Comparison of ENCODE assay signal across 8 cellular contexts in the genomic region with DNA sequence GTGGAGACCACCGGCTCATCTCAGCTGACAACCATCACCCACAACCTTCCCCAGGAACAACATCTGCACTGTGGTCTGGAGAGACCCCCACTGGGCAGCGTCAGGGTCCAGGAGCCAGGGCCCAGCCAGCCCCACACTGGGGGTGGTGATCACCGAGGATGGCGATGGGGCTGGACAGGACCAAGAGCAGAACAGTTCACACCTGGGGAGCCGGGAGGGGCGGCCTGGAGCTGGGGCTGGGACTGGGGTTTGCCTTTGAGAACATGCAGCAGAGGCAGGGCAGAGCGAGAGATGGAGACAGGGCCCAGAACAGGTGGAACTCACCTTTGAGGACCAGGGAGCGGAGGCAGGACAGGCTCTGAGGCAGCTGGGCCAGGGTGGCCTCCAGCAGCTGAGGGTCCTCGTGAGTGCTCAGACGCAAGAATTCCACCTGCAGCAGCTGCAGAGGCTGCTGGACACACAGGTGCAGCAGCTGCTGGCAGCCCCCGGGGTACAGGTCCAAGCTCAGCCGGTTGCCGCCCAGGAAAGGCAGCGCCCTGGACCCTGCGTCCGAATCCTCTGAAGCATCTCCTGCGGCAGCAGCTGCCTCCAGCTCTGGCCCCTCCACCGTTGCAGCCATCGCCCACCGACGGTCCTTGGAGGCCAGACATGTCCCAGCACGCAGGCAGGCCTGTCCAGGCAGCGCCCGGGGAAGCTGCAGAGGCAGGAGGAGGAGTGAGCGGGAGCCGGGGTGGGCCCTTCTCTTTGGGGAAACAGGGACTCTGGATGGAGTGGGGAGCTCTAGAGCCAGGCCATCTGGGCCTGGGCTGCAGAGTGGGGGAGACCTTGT.
DNase-seq lines count a peak whose midpoint lies in the region; ATAC-seq and TF ChIP-seq lines count a peak whose summit lies in the region.

No MANE protein-coding gene starts in this region.

- intact Hi-C loops in head of caudate nucleus (cut with DNase I): no loop called here

- no peaks in the 10 kb centered on the region for H3K9me3 ChIP-seq in neuron (ENCODE audit: low read length)

- H3K4me3 ChIP-seq in choroid plexus epithelial cell (ENCODE audit: low read depth, low read length) (peak overlapping the region; percentile 64), neuron (ENCODE audit: low read length) (peak overlapping the region; percentile 54)

- H3K36me3 ChIP-seq in neuron (ENCODE audit: insufficient read depth, low read length): peaks cover 33% of the 10 kb centered on the region

- H3K27me3 ChIP-seq in neuron (ENCODE audit: insufficient read depth, low read length): no peaks in the 10 kb centered on the region

- TF ChIP-seq CTCF in choroid plexus epithelial cell (conservative IDR thresholded peaks at IDR 0.05; ENCODE audit: low read depth, low read length): no peak

- H3K4me1 ChIP-seq in neuron (ENCODE audit: insufficient read depth, low read length): peaks cover 29% of the 10 kb centered on the region

- H2AFZ ChIP-seq in neuron (ENCODE audit: low read depth, low read length): no peak overlapping the region

- ATAC-seq in GM19452 (IDR thresholded peaks at IDR 0.05; ENCODE audit: unreplicated experiment) (no peak), GM19351 (IDR thresholded peaks at IDR 0.05; ENCODE audit: unreplicated experiment) (no peak)

- DNase-seq in DMS79 treated with DMSO at 0.1 percent for 48 hours (lab: John Stamatoyannopoulos, UW) (peak; percentile 41), NCI-H146 treated with DMSO at 0.1 percent for 48 hours (lab: John Stamatoyannopoulos, UW; ENCODE audit: unreplicated experiment) (peak; percentile 67), choroid plexus epithelial cell (ENCODE audit: low read depth) (no peak), head of caudate nucleus (no peak)
- DNase-seq in activated CD4-positive, alpha-beta T cell treated with anti-CD3 and anti-CD28 coated beads, Interleukin-2, amount 50 U/mL, for 1 hour: no peak

Comparison
In these comparisons a context has a peak if more than half of its experiments do, and no peak if none do; other contexts are left out.
1. DNase-seq: peak in DMS79 treated with DMSO at 0.1 percent for 48 hours (single experiment) and NCI-H146 treated with DMSO at 0.1 percent for 48 hours (single experiment); none in choroid plexus epithelial cell (single experiment), activated CD4-positive, alpha-beta T cell treated with anti-CD3 and anti-CD28 coated beads, Interleukin-2, amount 50 U/mL, for 1 hour (single experiment) and head of caudate nucleus (0 of 42).